10 cellular contexts compared by ENCODE assay signal in the genomic region with DNA sequence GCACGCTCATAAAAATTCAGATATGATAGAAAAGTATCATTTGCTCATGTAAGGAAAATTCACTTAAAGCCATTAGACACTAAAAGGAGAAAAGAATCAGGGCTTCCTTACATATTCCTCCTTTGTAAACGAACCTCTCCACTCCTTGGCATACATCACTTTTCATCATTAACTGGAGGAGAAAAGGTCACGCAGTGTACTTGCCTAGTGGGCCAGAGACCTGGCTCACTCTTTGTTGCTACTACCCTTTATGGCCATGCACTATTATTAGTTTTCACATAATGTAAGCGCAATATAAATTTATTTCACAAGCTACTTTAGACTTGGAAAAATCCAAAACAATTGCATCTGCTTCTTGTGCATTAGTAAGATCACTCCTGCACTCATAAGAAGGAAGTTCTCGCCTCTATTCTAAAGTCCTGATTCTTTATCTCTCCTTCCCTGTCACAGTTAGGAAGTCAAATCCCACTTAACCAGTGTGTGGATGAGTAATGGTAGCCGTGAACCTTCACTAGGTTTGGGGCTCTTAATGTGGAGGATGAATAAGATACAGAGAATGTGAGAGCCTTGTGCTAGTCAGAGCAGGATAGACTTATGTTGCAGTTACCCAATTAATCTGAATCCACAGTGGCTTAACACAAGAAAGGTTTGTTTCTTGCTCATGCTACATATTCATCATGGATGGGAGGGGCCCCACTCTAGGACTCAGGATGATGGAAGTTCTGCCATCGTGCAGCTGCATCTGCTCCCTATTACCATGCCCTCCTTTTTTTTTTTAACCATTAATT.
DNase-seq lines count a peak whose midpoint lies in the region; ATAC-seq and TF ChIP-seq lines count a peak whose summit lies in the region.
"Had no signal": no experiment of that assay in that cellular context is flagged by ENCODE, and none has a peak within 500 bp of the region (broad histone marks: within the 10 kb centered on the region; RNA-seq: fewer than 3 reads in every experiment).

No MANE protein-coding gene starts in this region.

- H2AK9ac ChIP-seq in IMR-90 (replicated peaks; ENCODE audit: low read depth, low read length, poor library complexity) = no peak overlapping the region

- H3K18ac ChIP-seq in IMR-90 (ENCODE audit: low read depth, low read length) = no peak overlapping the region

- no peak overlapping the region for H3K9ac ChIP-seq in IMR-90 (ENCODE audit: low read depth, low read length)

- H2BK5ac ChIP-seq in IMR-90 (ENCODE audit: low read depth, low read length, poor library complexity, severe bottlenecking) = no peak overlapping the region

- BruUV-seq in IMR-90 (replicated peaks; lab: Mats Ljungman, UMichigan) = no TSS peak

- H3K4me1 ChIP-seq in IMR-90 (ENCODE audit: control insufficient read depth, insufficient read depth, low read length) = no peaks in the 10 kb centered on the region

- no peak overlapping the region for H3K56ac ChIP-seq in IMR-90 (ENCODE audit: extremely low read depth, insufficient read depth, low read length)

- H4K91ac ChIP-seq in IMR-90 (ENCODE audit: insufficient read depth, low read depth, low read length) = no peak overlapping the region

- no peak overlapping the region for H3K4ac ChIP-seq in IMR-90 (ENCODE audit: low read depth, low read length)

- no peak overlapping the region for H2BK15ac ChIP-seq in IMR-90 (ENCODE audit: low read depth, low read length)

- TF ChIP-seq RAD21 in IMR-90 (IDR thresholded peaks at IDR 0.05; ENCODE audit: low read length) = no peak

- H2BK120ac ChIP-seq in IMR-90 (ENCODE audit: low read depth, low read length) = no peak overlapping the region

- CTCF ChIA-PET in IMR-90 (lab: Yijun Ruan, JAX) = interaction anchor here (0.6 kb wide), 1 partner anchor 13 kb away, joined by 4 read pairs; no protein-coding TSS in a partner anchor

- H3K9me3 ChIP-seq in IMR-90 (ENCODE audit: control insufficient read depth, insufficient read depth, low read length) = no peaks in the 10 kb centered on the region

- H3K4me2 ChIP-seq in IMR-90 (ENCODE audit: low read depth, low read length) = no peak overlapping the region

- no peak overlapping the region for H3K4me3 ChIP-seq in IMR-90 (ENCODE audit: insufficient read depth, low read depth, low read length)

- H2AK5ac ChIP-seq in IMR-90 (ENCODE audit: low read depth, low read length) = no peak overlapping the region

- TF ChIP-seq CTCF in IMR-90 (conservative IDR thresholded peaks at IDR 0.05; ENCODE audit: low read depth, low read length) = no peak

- TF ChIP-seq POLR2A in IMR-90 (IDR thresholded peaks at IDR 0.05; ENCODE audit: low read depth, low read length) = no peak

- intact Hi-C loops in IMR-90 (cut with micrococcal nuclease) = no loop called here
- intact Hi-C loops in sciatic nerve (cut with DNase I) = no loop called here
- intact Hi-C loops in posterior vena cava (cut with DNase I) = no loop called here

- no peaks in the 10 kb centered on the region for H3K36me3 ChIP-seq in IMR-90 (ENCODE audit: control insufficient read depth, insufficient read depth, low read length)

- H4K8ac ChIP-seq in IMR-90 (ENCODE audit: low read depth in 2 of 2, low read length in 2 of 2) = no peak overlapping the region

- WGBS in IMR-90 (ENCODE audit: extremely low coverage in 2 of 2, insufficient read length in 1 of 2), 2 experiments = no CpG with 5 or more reads among the region's 7 CpGs

- POLR2A ChIA-PET in IMR-90 (lab: Charles Lee; ENCODE audit: unreplicated experiment) = no interaction called here

- ATAC-seq in IMR-90 (ENCODE audit: low read depth) = peak; percentile 73
- no peak for ATAC-seq in sciatic nerve
- no peak for ATAC-seq in HG02571 (IDR thresholded peaks at IDR 0.05; ENCODE audit: unreplicated experiment)
- ATAC-seq: natural killer cell had no signal

- no peak overlapping the region for H2BK20ac ChIP-seq in IMR-90 (ENCODE audit: low read depth, low read length)

- H3K27ac ChIP-seq in IMR-90 (ENCODE audit: insufficient read depth, low read length) (no peak overlapping the region), epithelial cell of prostate (peak overlapping the region; percentile 50)

- H3K14ac ChIP-seq in IMR-90 (replicated peaks; ENCODE audit: low read depth, low read length) = no peak overlapping the region

- H4K20me1 ChIP-seq in IMR-90 (ENCODE audit: insufficient read depth, low read length) = no peaks in the 10 kb centered on the region

- no peaks in the 10 kb centered on the region for H3K79me1 ChIP-seq in IMR-90 (ENCODE audit: low read depth in 1 of 2, low read length in 2 of 2)

- peaks cover 2% of the 10 kb centered on the region; the same call in 1 of the 2 replicates for H3K9me1 ChIP-seq in IMR-90 (ENCODE audit: insufficient read depth, low read length)

- H3K23ac ChIP-seq in IMR-90 (ENCODE audit: low read depth, low read length) = no peak overlapping the region

- DNase-seq in ELR (ENCODE audit: low read depth) (peak; percentile 94), IMR-90 (peak; percentile 89), epithelial cell of prostate (ENCODE audit: low read depth, low spot score) (peak; percentile 92), non-pigmented ciliary epithelial cell (ENCODE audit: low read depth) (peak; percentile 82), sciatic nerve (ENCODE audit: low spot score) (no peak), SIG-M5 (lab: John Stamatoyannopoulos, UW) (no peak), posterior vena cava (ENCODE audit: low spot score) (no peak)
- DNase-seq: natural killer cell; NK-92 treated with Interleukin-12 subunit alpha and Interleukin-12 subunit beta, amount 100 ng/mL, for 24 hours had no signal

- in situ Hi-C loops in IMR-90 (cut with MboI; ENCODE audit: low sequenced_read_pairs) = no loop called here

- dilution Hi-C loops in IMR-90 (cut with HindIII; ENCODE audit: low sequenced_read_pairs, unreplicated experiment) = no loop called here

- no peak overlapping the region for H2AFZ ChIP-seq in IMR-90 (replicated peaks; ENCODE audit: low read length, poor library complexity)

- 0 out of 2 replicates have a peak, but pooled peaks cover 2% of the 10 kb centered on the region for H3K27me3 ChIP-seq in IMR-90 (ENCODE audit: control insufficient read depth, insufficient read depth, low read length)

- H4K5ac ChIP-seq in IMR-90 (ENCODE audit: low read depth, low read length) = no peak overlapping the region

TF ChIP-seq in IMR-90, 13 proteins besides CTCF, POLR2A, EP300 and RAD21:
- TF ChIP-seq RFX5 (IDR thresholded peaks at IDR 0.05; ENCODE audit: low read depth, low read length) (no peak), CHD1 (IDR thresholded peaks at IDR 0.05; ENCODE audit: low read depth, low read length) (no peak), CEBPB (IDR thresholded peaks at IDR 0.05; ENCODE audit: low read depth, low read length) (peak; percentile 40; the same call in 1 of the 2 replicates), RCOR1 (IDR thresholded peaks at IDR 0.05; ENCODE audit: insufficient replicate concordance, low read length) (no peak), MAZ (IDR thresholded peaks at IDR 0.05; ENCODE audit: borderline replicate concordance, low read depth, low read length) (no peak)
- TF ChIP-seq, protein P1, sequence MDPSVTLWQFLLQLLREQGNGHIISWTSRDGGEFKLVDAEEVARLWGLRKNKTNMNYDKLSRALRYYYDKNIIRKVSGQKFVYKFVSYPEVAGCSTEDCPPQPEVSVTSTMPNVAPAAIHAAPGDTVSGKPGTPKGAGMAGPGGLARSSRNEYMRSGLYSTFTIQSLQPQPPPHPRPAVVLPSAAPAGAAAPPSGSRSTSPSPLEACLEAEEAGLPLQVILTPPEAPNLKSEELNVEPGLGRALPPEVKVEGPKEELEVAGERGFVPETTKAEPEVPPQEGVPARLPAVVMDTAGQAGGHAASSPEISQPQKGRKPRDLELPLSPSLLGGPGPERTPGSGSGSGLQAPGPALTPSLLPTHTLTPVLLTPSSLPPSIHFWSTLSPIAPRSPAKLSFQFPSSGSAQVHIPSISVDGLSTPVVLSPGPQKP (IDR thresholded peaks at IDR 0.05; ENCODE audit: borderline replicate concordance, low read depth, low read length) = no peak

Comparison
In these comparisons a context has a peak if more than half of its experiments do, and no peak if none do; other contexts are left out.
1. DNase-seq: peak in ELR (single experiment), IMR-90 (single experiment), epithelial cell of prostate (single experiment) and non-pigmented ciliary epithelial cell (single experiment); none in sciatic nerve (single experiment), SIG-M5 (single experiment) and posterior vena cava (single experiment).